In the genomic region with DNA sequence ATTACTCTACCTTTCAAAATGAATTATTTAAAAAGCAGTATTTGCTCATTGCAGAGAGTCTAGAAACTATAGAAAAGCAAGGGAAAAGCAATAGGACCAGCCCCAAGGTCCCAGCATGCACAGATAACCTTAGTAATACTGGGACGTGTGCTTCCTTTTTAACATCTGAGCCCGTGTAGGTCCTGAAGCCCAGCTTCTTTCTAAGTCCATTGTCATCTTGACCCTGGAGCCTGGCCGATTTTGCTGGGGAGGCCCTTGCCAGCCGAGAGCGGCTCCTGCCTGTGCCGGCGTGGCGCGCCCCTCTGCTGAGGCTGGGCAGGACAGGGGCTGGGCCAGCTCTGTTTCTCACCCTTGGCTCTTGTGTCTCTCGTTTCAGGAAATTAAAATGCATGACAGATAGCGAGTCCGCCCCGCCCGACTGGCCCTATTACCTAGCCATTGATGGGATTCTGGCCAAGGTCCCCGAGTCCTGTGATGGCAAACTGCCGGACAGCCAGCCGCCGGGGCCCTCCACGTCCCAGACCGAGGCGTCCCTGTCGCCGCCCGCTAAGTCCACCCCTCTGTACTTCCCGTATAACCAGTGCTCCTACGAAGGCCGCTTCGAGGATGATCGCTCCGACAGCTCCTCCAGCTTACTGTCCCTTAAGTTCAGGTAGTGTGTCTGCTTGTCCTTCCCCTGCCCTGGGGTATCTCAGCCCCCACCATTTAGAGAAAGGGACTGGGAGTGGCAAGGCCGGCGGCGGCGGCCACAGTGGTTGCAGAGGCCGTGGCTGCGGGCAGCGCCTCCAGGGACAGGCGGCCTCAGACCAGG, we compare ENCODE assay signal across 25 cellular contexts. TPM values are rescaled to one million over a fixed set of nuclear protein-coding genes. Genes with fewer than 3 reads are reported as not detected.
DNase-seq lines count a peak whose midpoint lies in the region; ATAC-seq and TF ChIP-seq lines count a peak whose summit lies in the region.
"Had no signal": no experiment of that assay in that cellular context is flagged by ENCODE, and none has a peak within 500 bp of the region (broad histone marks: within the 10 kb centered on the region; RNA-seq: fewer than 3 reads in every experiment).

No MANE protein-coding gene starts in this region.

- H3K36me3 ChIP-seq in neuronal stem cell (replicated peaks in 1 of 2; ENCODE audit: control insufficient read depth in 2 of 2, insufficient read depth in 2 of 2, low read length in 2 of 2), result no peaks in the 10 kb centered on the region

- H3K23ac ChIP-seq in neuronal stem cell (ENCODE audit: low read depth, low read length, poor library complexity), result peak overlapping the region; percentile 17

- no peak overlapping the region for H4K8ac ChIP-seq in neuronal stem cell (ENCODE audit: low read depth, low read length)

- H3K36me3 Mint-ChIP-seq in natural killer cell treated with Interleukin-12 subunit alpha and Interleukin-12 subunit beta and Interleukin-15 and Interleukin-18, amount 100 ng/mL, for 72 hours, result no peaks in the 10 kb centered on the region
- no peaks in the 10 kb centered on the region for H3K36me3 Mint-ChIP-seq in natural killer cell
- peaks cover 5% of the 10 kb centered on the region for H3K36me3 Mint-ChIP-seq in Calu3 (ENCODE audit: insufficient read depth, unreplicated experiment)
- H3K36me3 Mint-ChIP-seq in activated T-helper 17 cell treated with anti-CD3 and anti-CD28 coated beads, Interleukin-2, amount 50 U/mL, for 72 hours (ENCODE audit: low read depth), result no peaks in the 10 kb centered on the region
- H3K36me3 Mint-ChIP-seq: activated naive CD8-positive, alpha-beta T cell; brain had no signal

- peak overlapping the region; percentile 28 for H3K18ac ChIP-seq in neuronal stem cell (ENCODE audit: low read length)

- no peaks in the 10 kb centered on the region for H3K27me3 ChIP-seq in neuronal stem cell (ENCODE audit: control insufficient read depth in 3 of 3, insufficient read depth in 3 of 3, low read depth in 1 of 3, low read length in 3 of 3)
- H3K27me3 ChIP-seq: stomach had no signal

- peak overlapping the region; percentile 38 for H2BK15ac ChIP-seq in neuronal stem cell (ENCODE audit: low read length)

- peak overlapping the region; percentile 21 for H3K9ac ChIP-seq in neuronal stem cell (ENCODE audit: low read depth, low read length, poor library complexity)
- H3K9ac ChIP-seq: KMS-11, parathyroid adenoma had no signal

- H2BK120ac ChIP-seq in neuronal stem cell (ENCODE audit: low read depth, low read length), result no peak overlapping the region

- WGBS in neuronal stem cell (ENCODE audit: extremely low coverage in 2 of 2, insufficient read length in 2 of 2, insufficient replicate concordance in 1 of 2), 2 donors, result no CpG with 5 or more reads among the region's 38 CpGs

- no peak overlapping the region for H3K4me2 ChIP-seq in neuronal stem cell (ENCODE audit: insufficient read depth, low read length, poor library complexity, severe bottlenecking)
- H3K4me2 ChIP-seq: KMS-11, smooth muscle cell had no signal

- peak overlapping the region; percentile 94 for H3K14ac ChIP-seq in neuronal stem cell (ENCODE audit: low read length)

- no peak overlapping the region for H4K91ac ChIP-seq in neuronal stem cell (ENCODE audit: low read depth, low read length, poor library complexity)

- peak overlapping the region; percentile 73 for H2BK12ac ChIP-seq in neuronal stem cell (ENCODE audit: low read length)

- no peak overlapping the region for H3K4ac ChIP-seq in neuronal stem cell (ENCODE audit: low read length)

- no peaks in the 10 kb centered on the region for H3K79me1 ChIP-seq in neuronal stem cell (ENCODE audit: low read depth, low read length)

- no peaks in the 10 kb centered on the region for H3K9me3 ChIP-seq in neuronal stem cell (replicated peaks in 1 of 2; ENCODE audit: control insufficient read depth in 2 of 2, insufficient read depth in 1 of 2, low read depth in 1 of 2, low read length in 2 of 2)
- H3K9me3 ChIP-seq: stomach had no signal

- peak overlapping the region; percentile 93 for H2AK5ac ChIP-seq in neuronal stem cell (ENCODE audit: low read depth, low read length)

- H3K27ac ChIP-seq in neuronal stem cell (replicated peaks; ENCODE audit: low read length) (no peak overlapping the region), coronary artery (no peak overlapping the region)
- H3K27ac ChIP-seq: KMS-11, parathyroid adenoma, stomach had no signal

- ATAC-seq in natural killer cell treated with Interleukin-12 subunit alpha and Interleukin-12 subunit beta and Interleukin-15 and Interleukin-18, amount 100 ng/mL, for 72 hours, result no peak
- ATAC-seq in natural killer cell (no peak), left cardiac atrium (no peak)
- no peak for ATAC-seq in activated T-helper 17 cell treated with anti-CD3 and anti-CD28 coated beads, Interleukin-2, amount 50 U/mL, for 72 hours (replicated peaks)

- H3K4me1 ChIP-seq in neuronal stem cell (ENCODE audit: control insufficient read depth in 2 of 2, insufficient read depth in 1 of 2, low read depth in 1 of 2, low read length in 2 of 2), result peaks cover 6 to 19% of the 10 kb centered on the region in 2 donors
- H3K4me1 ChIP-seq: parathyroid adenoma had no signal

- BruUV-seq in Calu3 (replicated peaks; lab: Mats Ljungman, UMichigan), result no TSS peak

- TF ChIP-seq CTCF in natural killer cell (IDR thresholded peaks at IDR 0.05), result no peak
- TF ChIP-seq CTCF in coronary artery (IDR thresholded peaks at IDR 0.05), result no peak
- TF ChIP-seq CTCF in Calu3 (IDR thresholded peaks at IDR 0.05; ENCODE audit: unreplicated experiment), result no peak

- H3K4me3 ChIP-seq in neuronal stem cell (ENCODE audit: low read length in 2 of 2), result no peak overlapping the region
- H3K4me3 ChIP-seq in coronary artery, result no peak overlapping the region
- H3K4me3 ChIP-seq: lung, smooth muscle cell, stomach had no signal

- H3K27ac Mint-ChIP-seq in natural killer cell treated with Interleukin-12 subunit alpha and Interleukin-12 subunit beta and Interleukin-15 and Interleukin-18, amount 100 ng/mL, for 72 hours, result no peak overlapping the region
- no peak overlapping the region for H3K27ac Mint-ChIP-seq in natural killer cell
- no peak overlapping the region for H3K27ac Mint-ChIP-seq in Calu3 (ENCODE audit: unreplicated experiment)
- no peak overlapping the region for H3K27ac Mint-ChIP-seq in activated T-helper 17 cell treated with anti-CD3 and anti-CD28 coated beads, Interleukin-2, amount 50 U/mL, for 72 hours
- H3K27ac Mint-ChIP-seq: activated CD4-positive, alpha-beta T cell treated with anti-CD3 and anti-CD28 coated beads, Interleukin-2, amount 10 ng/mL, durations not matched to agents 7 days and 5 days; activated naive CD8-positive, alpha-beta T cell had no signal

- peak overlapping the region; percentile 93 for H2BK5ac ChIP-seq in neuronal stem cell (ENCODE audit: low read length)

- intact Hi-C loops in natural killer cell (cut with micrococcal nuclease) (no loop called here), left cardiac atrium (cut with DNase I) (no loop called here), Calu3 (cut with micrococcal nuclease; ENCODE audit: unreplicated experiment) (no loop called here)

- H2AFZ ChIP-seq in neuronal stem cell (ENCODE audit: low read length), result no peak overlapping the region
- H2AFZ ChIP-seq: parathyroid adenoma had no signal

- H3K4me1 Mint-ChIP-seq in natural killer cell treated with Interleukin-12 subunit alpha and Interleukin-12 subunit beta and Interleukin-15 and Interleukin-18, amount 100 ng/mL, for 72 hours (ENCODE audit: low read depth in 2 of 2), result peaks cover 0 to 3% of the 10 kb centered on the region in 2 donors
- no peaks in the 10 kb centered on the region for H3K4me1 Mint-ChIP-seq in natural killer cell
- H3K4me1 Mint-ChIP-seq in Calu3 (ENCODE audit: low read depth, unreplicated experiment), result no peaks in the 10 kb centered on the region
- H3K4me1 Mint-ChIP-seq in activated T-helper 17 cell treated with anti-CD3 and anti-CD28 coated beads, Interleukin-2, amount 50 U/mL, for 72 hours, result no peaks in the 10 kb centered on the region
- H3K4me1 Mint-ChIP-seq: activated CD4-positive, alpha-beta T cell treated with anti-CD3 and anti-CD28 coated beads, Interleukin-2, amount 10 ng/mL, durations not matched to agents 7 days and 5 days had no signal

- no peaks in the 10 kb centered on the region for H3K9me3 Mint-ChIP-seq in natural killer cell treated with Interleukin-12 subunit alpha and Interleukin-12 subunit beta and Interleukin-15 and Interleukin-18, amount 100 ng/mL, for 72 hours
- H3K9me3 Mint-ChIP-seq in natural killer cell (no peaks in the 10 kb centered on the region), Calu3 (ENCODE audit: low read depth, unreplicated experiment) (no peaks in the 10 kb centered on the region)
- no peaks in the 10 kb centered on the region for H3K9me3 Mint-ChIP-seq in activated T-helper 17 cell treated with anti-CD3 and anti-CD28 coated beads, Interleukin-2, amount 50 U/mL, for 72 hours
- H3K9me3 Mint-ChIP-seq: activated CD4-positive, alpha-beta T cell treated with anti-CD3 and anti-CD28 coated beads, Interleukin-2, amount 10 ng/mL, durations not matched to agents 7 days and 5 days; brain had no signal

- H3K27me3 Mint-ChIP-seq in natural killer cell treated with Interleukin-12 subunit alpha and Interleukin-12 subunit beta and Interleukin-15 and Interleukin-18, amount 100 ng/mL, for 72 hours, result no peaks in the 10 kb centered on the region
- H3K27me3 Mint-ChIP-seq in natural killer cell (ENCODE audit: low read depth in 2 of 2), result no peaks in the 10 kb centered on the region
- no peaks in the 10 kb centered on the region for H3K27me3 Mint-ChIP-seq in Calu3 (ENCODE audit: unreplicated experiment)
- H3K27me3 Mint-ChIP-seq in activated T-helper 17 cell treated with anti-CD3 and anti-CD28 coated beads, Interleukin-2, amount 50 U/mL, for 72 hours, result no peaks in the 10 kb centered on the region
- H3K27me3 Mint-ChIP-seq: activated CD4-positive, alpha-beta T cell treated with anti-CD3 and anti-CD28 coated beads, Interleukin-2, amount 10 ng/mL, durations not matched to agents 7 days and 5 days; activated naive CD8-positive, alpha-beta T cell; brain had no signal

- CTCF ChIA-PET in Calu3 (lab: Charles Lee), result no interaction called here

- peak; percentile 56 for DNase-seq in natural killer cell treated with Interleukin-12 subunit alpha and Interleukin-12 subunit beta and Interleukin-15 and Interleukin-18, amount 100 ng/mL, for 72 hours (ENCODE audit: low spot score)
- no peak for DNase-seq in natural killer cell
- peak; percentile 24 for DNase-seq in left cardiac atrium
- no peak for DNase-seq in neuronal stem cell (ENCODE audit: low spot score)
- no peak for DNase-seq in coronary artery (ENCODE audit: low spot score)
- DNase-seq in COLO668 (lab: John Stamatoyannopoulos, UW; ENCODE audit: unreplicated experiment), result no peak
- no peak for DNase-seq in Calu3
- DNase-seq: activated CD4-positive, alpha-beta T cell treated with anti-CD3 and anti-CD28 coated beads, Interleukin-2, amount 10 ng/mL, durations not matched to agents 7 days and 5 days; cortex of kidney; DND-41; GOT3; NCI-H187 treated with DMSO at 0.1 percent for 48 hours; NCI-H226; NCI-H774; SHP77 treated with DMSO at 0.1 percent for 48 hours; stimulated activated CD4-positive, alpha-beta T cell treated with anti-CD3 and anti-CD28 coated beads, Interleukin-4, amount 100 ng/mL, for 4 hours; stomach; trophoblast cell had no signal

- no peak overlapping the region for H3K4me3 Mint-ChIP-seq in natural killer cell treated with Interleukin-12 subunit alpha and Interleukin-12 subunit beta and Interleukin-15 and Interleukin-18, amount 100 ng/mL, for 72 hours
- no peak overlapping the region for H3K4me3 Mint-ChIP-seq in natural killer cell
- no peak overlapping the region for H3K4me3 Mint-ChIP-seq in Calu3 (ENCODE audit: low read depth, unreplicated experiment)
- H3K4me3 Mint-ChIP-seq in activated T-helper 17 cell treated with anti-CD3 and anti-CD28 coated beads, Interleukin-2, amount 50 U/mL, for 72 hours, result no peak overlapping the region
- H3K4me3 Mint-ChIP-seq: activated CD4-positive, alpha-beta T cell treated with anti-CD3 and anti-CD28 coated beads, Interleukin-2, amount 10 ng/mL, durations not matched to agents 7 days and 5 days; activated naive CD8-positive, alpha-beta T cell; brain had no signal

RNA-seq across cellular contexts. Expression of a gene that starts 4.1 kb away (rescaled TPM):
- total RNA-seq in natural killer cell treated with Interleukin-12 subunit alpha and Interleukin-12 subunit beta and Interleukin-15 and Interleukin-18, amount 100 ng/mL, for 72 hours, result 1 to 10 TPM; 1.8 to 2.0 TPM
- total RNA-seq in natural killer cell, result 1 to 10 TPM in 2 of 3 donors, under 1 TPM in 1; 0.54 to 2.2 (median 1.8) TPM
- total RNA-seq in left cardiac atrium, result under 1 TPM; 0.41 to 0.42 TPM
- polyA plus RNA-seq in neuronal stem cell (2013, experiment 1 of 2), result 0.13 TPM
- 0.12 TPM for polyA plus RNA-seq in neuronal stem cell (2013, experiment 2 of 2)
- 1.4 and 1.6 TPM in 2 replicates for total RNA-seq in Calu3 (2022)
- total RNA-seq in activated T-helper 17 cell treated with anti-CD3 and anti-CD28 coated beads, Interleukin-2, amount 50 U/mL, for 72 hours, result 1 to 10 TPM; 1.1 to 1.2 TPM

RNA-seq across cellular contexts. Expression of a gene that starts 39.8 kb away (rescaled TPM):
- 1 to 10 TPM; 1.9 to 7.0 TPM for total RNA-seq in natural killer cell treated with Interleukin-12 subunit alpha and Interleukin-12 subunit beta and Interleukin-15 and Interleukin-18, amount 100 ng/mL, for 72 hours
- total RNA-seq in natural killer cell (10 to 100 TPM; 10.5 to 12.3 (median 10.6) TPM), left cardiac atrium (10 to 100 TPM; 13.3 to 16.6 TPM), Calu3 (2022) (11.1 and 13.9 TPM in 2 replicates)
- polyA plus RNA-seq in neuronal stem cell (2013, experiment 1 of 2), result 26.5 TPM
- 27.6 TPM for polyA plus RNA-seq in neuronal stem cell (2013, experiment 2 of 2)
- total RNA-seq in activated T-helper 17 cell treated with anti-CD3 and anti-CD28 coated beads, Interleukin-2, amount 50 U/mL, for 72 hours, result 10 to 100 TPM in 1 of 2 donors, 1 to 10 TPM in 1; 9.2 to 10.6 TPM

Comparison
In these comparisons a context has a peak if more than half of its experiments do, and no peak if none do; other contexts are left out.
1. DNase-seq: peak in natural killer cell treated with Interleukin-12 subunit alpha and Interleukin-12 subunit beta and Interleukin-15 and Interleukin-18, amount 100 ng/mL, for 72 hours (single experiment) and left cardiac atrium (single experiment); none in natural killer cell (single experiment), neuronal stem cell (single experiment), coronary artery (single experiment), COLO668 (single experiment) and Calu3 (single experiment).